In the genomic region with DNA sequence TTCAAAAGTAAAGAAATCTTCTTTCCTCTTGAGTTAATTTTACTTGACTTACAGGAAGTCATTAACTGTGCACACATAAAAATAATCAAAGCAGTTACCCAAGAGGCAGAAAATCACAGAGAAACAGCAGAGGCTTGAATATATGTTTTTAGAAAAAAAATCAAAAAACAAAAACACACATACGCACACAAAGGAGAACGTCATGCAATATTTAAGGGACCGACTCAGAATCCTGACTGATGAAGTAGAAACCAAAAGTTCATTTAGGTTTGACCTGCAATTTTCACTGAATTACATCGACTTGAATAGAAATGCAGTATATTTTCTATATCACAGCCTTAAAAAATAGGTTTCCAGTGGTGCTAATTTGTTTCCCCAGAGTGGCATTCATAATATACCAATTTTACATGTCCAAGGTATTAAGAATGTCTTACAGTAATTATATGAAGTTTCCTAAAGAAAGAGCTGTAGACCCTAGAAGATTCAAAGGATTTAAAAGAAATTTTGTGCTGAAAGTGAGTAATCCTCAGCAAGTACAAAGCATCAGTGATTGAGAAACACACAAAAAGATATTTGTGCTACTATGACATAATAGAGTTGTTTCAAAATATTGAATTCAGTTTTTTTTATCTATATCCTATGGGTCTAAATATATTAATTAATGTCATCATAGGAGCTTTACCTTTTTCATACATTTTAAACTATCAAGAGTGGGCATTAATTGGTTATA, we compare ENCODE assay signal across 1 cellular context.
TF ChIP-seq lines count a peak whose summit lies in the region.

No MANE protein-coding gene starts in this region.

TF ChIP-seq in IMR-90, 13 proteins besides CTCF, POLR2A, EP300 and RAD21 (continued from another document):
- no peak for TF ChIP-seq CHD1 (IDR thresholded peaks at IDR 0.05; ENCODE audit: low read depth, low read length)
- TF ChIP-seq SMC3 (IDR thresholded peaks at IDR 0.05; ENCODE audit: low read depth, low read length) = no peak
- no peak for TF ChIP-seq MAZ (IDR thresholded peaks at IDR 0.05; ENCODE audit: borderline replicate concordance, low read depth, low read length)
- no peak for TF ChIP-seq NFE2L2 (IDR thresholded peaks at IDR 0.05; ENCODE audit: low read depth, low read length)
- TF ChIP-seq MXI1 (IDR thresholded peaks at IDR 0.05; ENCODE audit: borderline replicate concordance, low read depth, low read length) = no peak
